ENCODE assay signal across 29 cellular contexts in genomic region chr6:91860951-91861350, GRCh38.
DNase-seq lines count a peak whose midpoint lies in the region; ATAC-seq and TF ChIP-seq lines count a peak whose summit lies in the region.
"Had no signal": no experiment of that assay in that cellular context is flagged by ENCODE, and none has a peak within 500 bp of the region (broad histone marks: within the 10 kb centered on the region; RNA-seq: fewer than 3 reads in every experiment).

No MANE protein-coding gene starts in this region.

- peaks cover 11% of the 10 kb centered on the region for H3K9me3 Mint-ChIP-seq in stimulated activated effector memory CD8-positive, alpha-beta T cell treated with anti-CD3 and anti-CD28 coated beads, Interleukin-12 subunit alpha, Interleukin-12 subunit beta, amount 100 ng/mL, for 72 hours
- H3K9me3 Mint-ChIP-seq: activated naive CD8-positive, alpha-beta T cell treated with anti-CD3 and anti-CD28 coated beads for 36 hours; stimulated activated naive CD8-positive, alpha-beta T cell treated with anti-CD3 and anti-CD28 coated beads, Interleukin-15, Interleukin-2, amounts not matched to agents 100 ng/mL and 50 ng/mL, for 24 hours had no signal

- no peaks in the 10 kb centered on the region for H3K36me3 ChIP-seq in tibial artery
- H3K36me3 ChIP-seq: breast epithelium, transverse colon had no signal

- no peak overlapping the region for H3K4me3 ChIP-seq in fibroblast of villous mesenchyme (ENCODE audit: low read depth, low read length)
- H3K4me3 ChIP-seq in tibial artery: no peak overlapping the region
- H3K4me3 ChIP-seq: breast epithelium, GM23248, skin epidermis, transverse colon had no signal

- no peak for ATAC-seq in stimulated activated effector memory CD8-positive, alpha-beta T cell treated with anti-CD3 and anti-CD28 coated beads, Interleukin-12 subunit alpha, Interleukin-12 subunit beta, amount 100 ng/mL, for 72 hours
- ATAC-seq in GM19467 (IDR thresholded peaks at IDR 0.05; ENCODE audit: unreplicated experiment): no peak
- ATAC-seq: activated CD8-positive, alpha-beta memory T cell treated with anti-CD3 and anti-CD28 coated beads, Interleukin-2, amount 10 ng/mL, durations not matched to agents 7 days and 5 days; HepG2; left cardiac atrium; natural killer cell; PC-3 had no signal

- TF ChIP-seq CTCF in fibroblast of villous mesenchyme (IDR thresholded peaks at IDR 0.05; ENCODE audit: insufficient read depth, low read depth, low read length) (no peak), tibial artery (IDR thresholded peaks at IDR 0.05) (no peak)

- no peaks in the 10 kb centered on the region for H3K36me3 Mint-ChIP-seq in stimulated activated effector memory CD8-positive, alpha-beta T cell treated with anti-CD3 and anti-CD28 coated beads, Interleukin-12 subunit alpha, Interleukin-12 subunit beta, amount 100 ng/mL, for 72 hours
- H3K36me3 Mint-ChIP-seq: activated CD8-positive, alpha-beta memory T cell treated with anti-CD3 and anti-CD28 coated beads, Interleukin-2, amount 10 ng/mL, durations not matched to agents 7 days and 5 days; activated naive CD8-positive, alpha-beta T cell treated with anti-CD3 and anti-CD28 coated beads for 36 hours; natural killer cell had no signal

- no peak overlapping the region for H3K27ac ChIP-seq in tibial artery
- H3K27ac ChIP-seq: 22Rv1, breast epithelium, GM23248, skin epidermis, transverse colon had no signal

- H3K9me3 ChIP-seq in tibial artery: no peaks in the 10 kb centered on the region
- H3K9me3 ChIP-seq: breast epithelium, transverse colon had no signal

- H3K4me1 ChIP-seq in tibial artery: no peaks in the 10 kb centered on the region
- H3K4me1 ChIP-seq: breast epithelium, transverse colon had no signal

- intact Hi-C loops in tibial artery (cut with DNase I; ENCODE audit: low total_unique reads): no loop called here

- no peak overlapping the region for H3K27ac Mint-ChIP-seq in stimulated activated effector memory CD8-positive, alpha-beta T cell treated with anti-CD3 and anti-CD28 coated beads, Interleukin-12 subunit alpha, Interleukin-12 subunit beta, amount 100 ng/mL, for 72 hours
- H3K27ac Mint-ChIP-seq: activated CD8-positive, alpha-beta memory T cell treated with anti-CD3 and anti-CD28 coated beads, Interleukin-2, amount 10 ng/mL, durations not matched to agents 7 days and 5 days; activated naive CD8-positive, alpha-beta T cell treated with anti-CD3 and anti-CD28 coated beads for 36 hours; B cell; natural killer cell; progenitor cell of endocrine pancreas; stimulated activated naive CD8-positive, alpha-beta T cell treated with anti-CD3 and anti-CD28 coated beads, Interleukin-15, Interleukin-2, amounts not matched to agents 100 ng/mL and 50 ng/mL, for 24 hours had no signal

- no peaks in the 10 kb centered on the region for H3K27me3 ChIP-seq in tibial artery
- H3K27me3 ChIP-seq: breast epithelium, transverse colon had no signal

- no peak overlapping the region for H3K4me3 Mint-ChIP-seq in stimulated activated effector memory CD8-positive, alpha-beta T cell treated with anti-CD3 and anti-CD28 coated beads, Interleukin-12 subunit alpha, Interleukin-12 subunit beta, amount 100 ng/mL, for 72 hours
- H3K4me3 Mint-ChIP-seq: activated CD8-positive, alpha-beta memory T cell treated with anti-CD3 and anti-CD28 coated beads, Interleukin-2, amount 10 ng/mL, durations not matched to agents 7 days and 5 days; activated naive CD8-positive, alpha-beta T cell treated with anti-CD3 and anti-CD28 coated beads for 36 hours; B cell; natural killer cell; stimulated activated naive CD8-positive, alpha-beta T cell treated with anti-CD3 and anti-CD28 coated beads, Interleukin-15, Interleukin-2, amounts not matched to agents 100 ng/mL and 50 ng/mL, for 24 hours had no signal

- no peaks in the 10 kb centered on the region for H3K4me1 Mint-ChIP-seq in stimulated activated effector memory CD8-positive, alpha-beta T cell treated with anti-CD3 and anti-CD28 coated beads, Interleukin-12 subunit alpha, Interleukin-12 subunit beta, amount 100 ng/mL, for 72 hours
- H3K4me1 Mint-ChIP-seq: activated CD8-positive, alpha-beta memory T cell treated with anti-CD3 and anti-CD28 coated beads, Interleukin-2, amount 10 ng/mL, durations not matched to agents 7 days and 5 days; activated naive CD8-positive, alpha-beta T cell treated with anti-CD3 and anti-CD28 coated beads for 36 hours; B cell; natural killer cell had no signal

- peak; percentile 50 for DNase-seq in DMS153 (lab: John Stamatoyannopoulos, UW)
- DNase-seq in DMS153 treated with DMSO at 0.1 percent for 48 hours (lab: John Stamatoyannopoulos, UW; ENCODE audit: unreplicated experiment): no peak
- DNase-seq in astrocyte of the hippocampus (ENCODE audit: low read depth, low spot score): peak; percentile 59
- peak; percentile 74 for DNase-seq in fibroblast of villous mesenchyme (ENCODE audit: low read depth)
- DNase-seq in stimulated activated effector memory CD8-positive, alpha-beta T cell treated with anti-CD3 and anti-CD28 coated beads, Interleukin-12 subunit alpha, Interleukin-12 subunit beta, amount 100 ng/mL, for 72 hours (ENCODE audit: low spot score in 2 of 2): no peak
- DNase-seq in tibial artery: no peak
- no peak for DNase-seq in germinal center (ENCODE audit: low spot score)
- DNase-seq: activated CD4-positive, alpha-beta T cell treated with anti-CD3 and anti-CD28 coated beads for 4 hours; activated CD8-positive, alpha-beta memory T cell treated with anti-CD3 and anti-CD28 coated beads, Interleukin-2, amount 10 ng/mL, durations not matched to agents 7 days and 5 days; activated naive CD8-positive, alpha-beta T cell treated with anti-CD3 and anti-CD28 coated beads for 36 hours; COR-L47; GM23248; left cardiac atrium; mesendoderm; natural killer cell; NCI-H1417; NCI-H2171; NCI-H774; PC-3; SIG-M5; transverse colon had no signal

Comparison
In these comparisons a context has a peak if more than half of its experiments do, and no peak if none do; other contexts are left out.
1. DNase-seq: peak in DMS153 (single experiment), astrocyte of the hippocampus (single experiment) and fibroblast of villous mesenchyme (single experiment); none in DMS153 treated with DMSO at 0.1 percent for 48 hours (single experiment), stimulated activated effector memory CD8-positive, alpha-beta T cell treated with anti-CD3 and anti-CD28 coated beads, Interleukin-12 subunit alpha, Interleukin-12 subunit beta, amount 100 ng/mL, for 72 hours (0 of 2), tibial artery (0 of 2) and germinal center (single experiment).